20 cellular contexts compared by ENCODE assay signal in the genomic region with DNA sequence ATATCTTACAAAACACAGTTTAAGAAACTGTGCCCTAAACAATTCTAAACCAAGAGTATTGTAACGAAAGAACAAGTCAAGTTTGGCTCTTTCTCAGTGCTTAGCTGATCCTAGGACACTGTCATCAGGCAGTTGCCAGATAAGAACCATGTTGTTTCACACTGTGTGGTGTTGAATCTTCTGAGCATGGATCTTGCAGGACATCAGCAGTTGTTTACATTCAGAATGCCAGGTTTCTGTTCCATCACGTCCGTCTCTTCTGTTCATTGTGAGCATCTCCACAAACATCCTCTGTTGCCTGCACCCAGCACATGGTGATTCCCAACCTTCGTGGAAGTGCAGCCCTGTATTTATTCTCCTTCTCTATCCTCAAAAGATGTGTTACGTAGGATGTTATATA.
DNase-seq lines count a peak whose midpoint lies in the region; ATAC-seq and TF ChIP-seq lines count a peak whose summit lies in the region.
"Had no signal": no experiment of that assay in that cellular context is flagged by ENCODE, and none has a peak within 500 bp of the region (broad histone marks: within the 10 kb centered on the region; RNA-seq: fewer than 3 reads in every experiment).

No MANE protein-coding gene starts in this region.

- peaks cover 10 to 36% of the 10 kb centered on the region in 2 donors for H3K36me3 Mint-ChIP-seq in CD4-positive, alpha-beta memory T cell
- peaks cover 0 to 25% (median 0%) of the 10 kb centered on the region in 3 donors for H3K36me3 Mint-ChIP-seq in naive thymus-derived CD8-positive, alpha-beta T cell
- H3K36me3 Mint-ChIP-seq in H9 (ENCODE audit: insufficient read depth in 1 of 3, low read depth in 3 of 3) (no peaks in the 10 kb centered on the region), mesothelial cell of epicardium (peaks cover 3% of the 10 kb centered on the region)

- no peaks in the 10 kb centered on the region for H3K79me2 ChIP-seq in H9 (ENCODE audit: insufficient read depth, low read length)

- H3K56ac ChIP-seq in H9 (ENCODE audit: insufficient read length, low read depth, low read length), result no peak overlapping the region

- no peaks in the 10 kb centered on the region for H3K27me3 Mint-ChIP-seq in CD4-positive, alpha-beta memory T cell
- no peaks in the 10 kb centered on the region for H3K27me3 Mint-ChIP-seq in naive thymus-derived CD8-positive, alpha-beta T cell
- H3K27me3 Mint-ChIP-seq in H9 (ENCODE audit: low read depth), result no peaks in the 10 kb centered on the region
- H3K27me3 Mint-ChIP-seq in mesothelial cell of epicardium (ENCODE audit: low read depth), result no peaks in the 10 kb centered on the region
- H3K27me3 Mint-ChIP-seq: brain; stimulated activated naive B cell treated with anti-CD40 and anti-IgM and Interleukin-4, amounts not matched to agents 10 μg/mL and 1 μg/mL and 100 μg/mL, for 72 hours had no signal

- H2BK120ac ChIP-seq in H9 (ENCODE audit: low read depth, low read length, poor library complexity, severe bottlenecking), result no peak overlapping the region

- CTCF ChIA-PET in CD4-positive, alpha-beta memory T cell (lab: Charles Lee; ENCODE audit: partially characterized antibody), result no interaction called here
- CTCF ChIA-PET in RWPE1 (lab: Yijun Ruan, JAX), result no interaction called here

- H3K14ac ChIP-seq in H9 (ENCODE audit: insufficient read depth, low read length), result no peak overlapping the region

- H3K4me1 Mint-ChIP-seq in CD4-positive, alpha-beta memory T cell, result peaks cover 35 to 62% (median 48%) of the 10 kb centered on the region in 4 donors
- H3K4me1 Mint-ChIP-seq in naive thymus-derived CD8-positive, alpha-beta T cell, result peaks cover 22 to 60% (median 56%) of the 10 kb centered on the region in 4 donors
- H3K4me1 Mint-ChIP-seq in H9 (peaks cover 8 to 12% of the 10 kb centered on the region in 2 experiments), mesothelial cell of epicardium (peaks cover 8% of the 10 kb centered on the region)
- H3K4me1 Mint-ChIP-seq: brain had no signal

- no peak for ATAC-seq in naive thymus-derived CD8-positive, alpha-beta T cell
- ATAC-seq in HG03108 (IDR thresholded peaks at IDR 0.05; ENCODE audit: unreplicated experiment), result no peak
- ATAC-seq: activated naive CD4-positive, alpha-beta T cell treated with anti-CD3 and anti-CD28 coated beads, Interleukin-2, amount 50 U/mL, for 72 hours; stimulated activated naive B cell treated with anti-CD40 and anti-IgM and Interleukin-4, amounts not matched to agents 10 μg/mL and 1 μg/mL and 100 μg/mL, for 72 hours had no signal

- H3K4ac ChIP-seq in H9 (ENCODE audit: low read depth, low read length), result no peak overlapping the region

- no peaks in the 10 kb centered on the region for H3K9me3 ChIP-seq in CD4-positive, alpha-beta memory T cell (ENCODE audit: control insufficient read depth in 1 of 2, low read length in 2 of 2)
- H3K9me3 ChIP-seq in KOPT-K1 (ENCODE audit: insufficient read depth, low read length, poor library complexity, severe bottlenecking), result no peaks in the 10 kb centered on the region
- no peaks in the 10 kb centered on the region for H3K9me3 ChIP-seq in H9 (ENCODE audit: control insufficient read depth, low read depth, low read length)
- H3K9me3 ChIP-seq: tibial nerve had no signal

- no peaks in the 10 kb centered on the region for H4K20me1 ChIP-seq in H9 (ENCODE audit: control insufficient read depth, insufficient read depth, insufficient read length)

- WGBS in H9 (ENCODE audit: extremely low coverage, insufficient read length, low lambda C conversion rate), result no CpG with 5 or more reads among the region's 5 CpGs

- no peak overlapping the region for H4K91ac ChIP-seq in H9 (ENCODE audit: insufficient read length, low read depth, low read length)

- H3K4me3 Mint-ChIP-seq in CD4-positive, alpha-beta memory T cell, result no peak overlapping the region
- no peak overlapping the region for H3K4me3 Mint-ChIP-seq in naive thymus-derived CD8-positive, alpha-beta T cell
- no peak overlapping the region for H3K4me3 Mint-ChIP-seq in H9
- no peak overlapping the region for H3K4me3 Mint-ChIP-seq in mesothelial cell of epicardium
- H3K4me3 Mint-ChIP-seq: brain; stimulated activated naive B cell treated with anti-CD40 and anti-IgM and Interleukin-4, amounts not matched to agents 10 μg/mL and 1 μg/mL and 100 μg/mL, for 72 hours had no signal

- no peak overlapping the region for H3K4me2 ChIP-seq in H9 (ENCODE audit: insufficient read depth, insufficient read length, low read length)

- no peak for TF ChIP-seq CTCF in dorsolateral prefrontal cortex (IDR thresholded peaks at IDR 0.05 in 54 of 56, conservative IDR thresholded peaks at IDR 0.05 in 2 of 56; ENCODE audit: low read depth in 1 of 56, partially characterized antibody in 56 of 56)
- TF ChIP-seq CTCF in RWPE1 (conservative IDR thresholded peaks at IDR 0.05; ENCODE audit: low read depth), result no peak
- no peak for TF ChIP-seq CTCF in H9 (conservative IDR thresholded peaks at IDR 0.05)
- no peak for TF ChIP-seq CTCF in mesothelial cell of epicardium (IDR thresholded peaks at IDR 0.05; ENCODE audit: unreplicated experiment)

- no peaks in the 10 kb centered on the region for H3K79me1 ChIP-seq in H9 (ENCODE audit: insufficient read depth, low read depth, low read length, poor library complexity, severe bottlenecking)

- H3K9ac ChIP-seq in H9 (ENCODE audit: extremely low read depth, insufficient read length, low read length), result no peak overlapping the region

- no peaks in the 10 kb centered on the region for H3K9me3 Mint-ChIP-seq in CD4-positive, alpha-beta memory T cell
- H3K9me3 Mint-ChIP-seq in naive thymus-derived CD8-positive, alpha-beta T cell, result no peaks in the 10 kb centered on the region
- H3K9me3 Mint-ChIP-seq in H9 (no peaks in the 10 kb centered on the region), mesothelial cell of epicardium (no peaks in the 10 kb centered on the region)
- H3K9me3 Mint-ChIP-seq: activated naive CD4-positive, alpha-beta T cell treated with anti-CD3 and anti-CD28 coated beads, Interleukin-2, amount 50 U/mL, for 72 hours; brain; stimulated activated naive B cell treated with anti-CD40 and anti-IgM and Interleukin-4, amounts not matched to agents 10 μg/mL and 1 μg/mL and 100 μg/mL, for 72 hours had no signal

- H3K4me3 ChIP-seq in CD4-positive, alpha-beta memory T cell (ENCODE audit: low read length in 2 of 2), result no peak overlapping the region
- H3K4me3 ChIP-seq in dorsolateral prefrontal cortex, result peak overlapping the region in 2 of 59 donors; percentile 11 to 27
- H3K4me3 ChIP-seq: tibial nerve had no signal

- intact Hi-C loops in CD4-positive, alpha-beta memory T cell (cut with micrococcal nuclease), result loop anchor here (5.0 to 10.0 kb wide), 3 partner anchors 52 to 200 kb away; no protein-coding TSS in a partner anchor
- intact Hi-C loops in dorsolateral prefrontal cortex (cut with DNase I), result loop anchor here (5.0 to 10.0 kb wide), 3 partner anchors 62 to 182 kb away; a partner anchor contains a TSS

- H3K27me3 ChIP-seq in CD4-positive, alpha-beta memory T cell (ENCODE audit: insufficient read depth, low read length), result no peaks in the 10 kb centered on the region
- H3K27me3 ChIP-seq in dorsolateral prefrontal cortex (no peaks in the 10 kb centered on the region), H9 (ENCODE audit: insufficient read depth, low read length) (no peaks in the 10 kb centered on the region)
- H3K27me3 ChIP-seq: tibial nerve had no signal

- H3T11ph ChIP-seq in H9 (ENCODE audit: low read length), result no peak overlapping the region

- no peak overlapping the region for H2AK5ac ChIP-seq in H9 (ENCODE audit: insufficient read length, low read length)

- no peak overlapping the region for H2BK5ac ChIP-seq in H9 (ENCODE audit: insufficient read length, low read length)

- POLR2A ChIA-PET in CD4-positive, alpha-beta memory T cell (lab: Charles Lee; ENCODE audit: partially characterized antibody), result no interaction called here
- POLR2A ChIA-PET in naive thymus-derived CD8-positive, alpha-beta T cell (lab: Charles Lee), result no interaction called here
- POLR2A ChIA-PET in RWPE1 (lab: Yijun Ruan, JAX; ENCODE audit: low non-redundant PET), result no interaction called here

- no peaks in the 10 kb centered on the region for H3K23me2 ChIP-seq in H9 (ENCODE audit: insufficient read length, low read depth, low read length, poor library complexity, severe bottlenecking)

- no peak overlapping the region for H3K23ac ChIP-seq in H9 (ENCODE audit: insufficient read length, low read depth, low read length)

- H3K27ac ChIP-seq in CD4-positive, alpha-beta memory T cell (ENCODE audit: low read depth, low read length), result no peak overlapping the region
- peak overlapping the region; percentile 92 for H3K27ac ChIP-seq in KOPT-K1 (ENCODE audit: low read depth, low read length, poor library complexity, severe bottlenecking)
- H3K27ac ChIP-seq in dorsolateral prefrontal cortex, result peak overlapping the region in 58 of 59 donors; percentile 13 to 94 (median 76)
- H3K27ac ChIP-seq in RWPE1, result no peak overlapping the region
- no peak overlapping the region for H3K27ac ChIP-seq in H9 (ENCODE audit: insufficient read length, low read depth, low read length)
- H3K27ac ChIP-seq: tibial nerve had no signal

- no peak overlapping the region for H3K18ac ChIP-seq in H9 (ENCODE audit: insufficient read length, low read depth, low read length)

- no peak overlapping the region for H2BK15ac ChIP-seq in H9 (ENCODE audit: low read depth, low read length)

- H2BK12ac ChIP-seq in H9 (ENCODE audit: insufficient read length, low read depth, low read length), result no peak overlapping the region

- peaks cover 51% of the 10 kb centered on the region for H3K4me1 ChIP-seq in CD4-positive, alpha-beta memory T cell (ENCODE audit: insufficient read depth, low read length)
- no peaks in the 10 kb centered on the region for H3K4me1 ChIP-seq in H9 (ENCODE audit: insufficient read depth, low read length)
- H3K4me1 ChIP-seq: tibial nerve had no signal

- DNase-seq in CD4-positive, alpha-beta memory T cell, result no peak
- DNase-seq in dorsolateral prefrontal cortex (peak in 2 of 10 donors; percentile 37 to 59), RWPE1 (ENCODE audit: low spot score) (no peak), H9 (no peak), mesothelial cell of epicardium (ENCODE audit: low spot score in 2 of 2, unreplicated experiment in 2 of 2) (no peak)
- no peak for DNase-seq in naive thymus-derived CD8-positive, alpha-beta T cell
- DNase-seq: activated CD4-positive, alpha-beta T cell treated with anti-CD3 and anti-CD28 coated beads, Interleukin-2, amount 50 U/mL, for 1 hour; COR-L47; cortex of kidney; foreskin fibroblast; Karpas-422; NCI-H1048; NCI-H2081; NCI-H446 treated with DMSO at 0.1 percent for 48 hours; stimulated activated naive B cell treated with anti-CD40 and anti-IgM and Interleukin-4, amounts not matched to agents 10 μg/mL and 1 μg/mL and 100 μg/mL, for 72 hours had no signal

- H3K36me3 ChIP-seq in CD4-positive, alpha-beta memory T cell (ENCODE audit: insufficient read depth, low read length), result peaks cover 4% of the 10 kb centered on the region
- peaks cover 10% of the 10 kb centered on the region for H3K36me3 ChIP-seq in KOPT-K1 (ENCODE audit: insufficient read depth, low read length)

- H2BK20ac ChIP-seq in H9 (ENCODE audit: low read depth, low read length, poor library complexity, severe bottlenecking), result no peak overlapping the region

- H3K27ac Mint-ChIP-seq in CD4-positive, alpha-beta memory T cell, result peak overlapping the region in 5 of 7 donors; percentile 25 to 88 (median 71)
- peak overlapping the region in 8 of 10 donors; percentile 13 to 88 (median 80) for H3K27ac Mint-ChIP-seq in naive thymus-derived CD8-positive, alpha-beta T cell
- H3K27ac Mint-ChIP-seq in H9 (0 out of 7 replicates have a peak overlapping the region, but pooled peaks of 1 of the 3 experiments have one; percentile 13), mesothelial cell of epicardium (no peak overlapping the region)
- H3K27ac Mint-ChIP-seq: brain; stimulated activated naive B cell treated with anti-CD40 and anti-IgM and Interleukin-4, amounts not matched to agents 10 μg/mL and 1 μg/mL and 100 μg/mL, for 72 hours had no signal

- no peak overlapping the region for H2AFZ ChIP-seq in H9 (ENCODE audit: low read length)

- no peak overlapping the region for H4K5ac ChIP-seq in H9 (ENCODE audit: insufficient read length, low read depth, low read length)

- H4K8ac ChIP-seq in H9 (replicated peaks; ENCODE audit: insufficient read length, low read depth, low read length), result no peak overlapping the region

Comparison
In these comparisons a context has a peak if more than half of its experiments do, and no peak if none do; other contexts are left out.
1. H3K27ac ChIP-seq: peak in KOPT-K1 (single experiment) and dorsolateral prefrontal cortex (58 of 59); none in CD4-positive, alpha-beta memory T cell (single experiment), RWPE1 (single experiment) and H9 (single experiment).